1 cellular context compared by ENCODE assay signal in the genomic region with DNA sequence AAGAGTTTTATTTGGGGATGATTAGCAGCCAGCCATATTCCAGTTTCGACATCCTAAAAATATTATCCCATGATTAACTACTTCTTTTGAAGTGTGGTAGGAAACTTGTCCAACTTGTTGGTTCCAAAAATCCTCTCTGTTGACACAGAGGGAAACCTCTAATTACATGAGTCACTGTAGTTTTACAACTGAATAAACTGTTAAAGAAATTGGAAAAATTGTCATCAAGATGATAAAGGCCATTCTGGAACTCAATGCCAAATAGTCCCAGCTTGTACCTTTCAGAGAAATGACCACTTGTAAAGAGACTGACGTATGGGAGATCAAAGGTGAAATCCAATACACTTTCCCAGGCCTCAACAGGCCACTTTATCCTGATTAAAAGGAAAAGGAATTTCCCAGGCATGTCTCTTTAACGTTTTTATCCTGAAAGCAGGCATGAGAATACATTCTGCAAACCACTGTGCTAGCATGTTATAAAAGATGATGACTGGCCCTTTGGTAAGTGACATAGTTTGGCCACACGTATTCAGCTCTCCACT.
TF ChIP-seq lines count a peak whose summit lies in the region.

No MANE protein-coding gene starts in this region.

TF ChIP-seq in IMR-90, 13 proteins besides CTCF, POLR2A, EP300 and RAD21:
- TF ChIP-seq, protein P1, sequence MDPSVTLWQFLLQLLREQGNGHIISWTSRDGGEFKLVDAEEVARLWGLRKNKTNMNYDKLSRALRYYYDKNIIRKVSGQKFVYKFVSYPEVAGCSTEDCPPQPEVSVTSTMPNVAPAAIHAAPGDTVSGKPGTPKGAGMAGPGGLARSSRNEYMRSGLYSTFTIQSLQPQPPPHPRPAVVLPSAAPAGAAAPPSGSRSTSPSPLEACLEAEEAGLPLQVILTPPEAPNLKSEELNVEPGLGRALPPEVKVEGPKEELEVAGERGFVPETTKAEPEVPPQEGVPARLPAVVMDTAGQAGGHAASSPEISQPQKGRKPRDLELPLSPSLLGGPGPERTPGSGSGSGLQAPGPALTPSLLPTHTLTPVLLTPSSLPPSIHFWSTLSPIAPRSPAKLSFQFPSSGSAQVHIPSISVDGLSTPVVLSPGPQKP (IDR thresholded peaks at IDR 0.05; ENCODE audit: borderline replicate concordance, low read depth, low read length), result no peak
- TF ChIP-seq RCOR1 (IDR thresholded peaks at IDR 0.05; ENCODE audit: insufficient replicate concordance, low read length) (no peak), CHD1 (IDR thresholded peaks at IDR 0.05; ENCODE audit: low read depth, low read length) (no peak)
